Comparison of ENCODE assay signal across 8 cellular contexts in the genomic region with DNA sequence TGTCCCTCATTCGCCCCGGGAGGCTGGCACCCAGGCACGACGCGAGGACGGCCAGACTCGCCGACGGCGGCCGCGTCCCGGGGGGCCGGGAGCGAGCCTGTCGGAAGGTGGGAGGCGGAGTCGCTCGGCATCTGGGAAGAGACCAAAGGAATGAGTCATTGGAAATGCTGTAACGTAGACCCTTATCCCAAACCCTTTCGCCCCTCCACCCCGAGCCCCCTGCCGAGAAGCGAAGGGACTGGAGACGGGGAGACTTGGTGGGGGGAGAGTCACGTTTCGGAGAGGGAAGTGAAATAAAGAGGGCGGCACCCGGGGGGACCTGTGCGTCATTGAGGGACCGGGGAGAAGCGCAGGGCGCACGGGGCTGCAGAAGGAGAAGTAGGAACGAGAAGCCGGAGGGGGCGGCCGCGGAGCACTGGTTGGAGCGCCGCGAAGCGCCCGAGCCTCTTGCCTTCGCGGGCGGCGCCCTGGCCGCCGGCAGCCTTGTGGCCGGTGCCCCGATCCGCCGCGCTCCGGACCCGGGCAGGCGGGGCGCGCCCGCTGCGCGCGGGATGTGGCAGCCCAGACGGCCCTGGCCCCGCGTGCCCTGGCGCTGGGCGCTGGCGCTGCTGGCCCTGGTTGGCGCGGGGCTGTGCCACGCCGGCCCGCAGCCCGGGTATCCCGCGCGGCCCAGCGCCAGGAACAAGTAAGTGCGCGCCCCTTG. TPM values are rescaled to one million over a fixed set of nuclear protein-coding genes. Genes with fewer than 3 reads are reported as not detected.
A peak's percentile ranks its signal among the peaks of the same experiment; 100 is the strongest.
DNase-seq lines count a peak whose midpoint lies in the region; ATAC-seq and TF ChIP-seq lines count a peak whose summit lies in the region.

TSS of gene EMILIN2 (plus strand) at position 369 of the 703 bp plus-strand sequence. CDS start at position 552, 183 bp downstream.

- H3K4me3 ChIP-seq in WI38 (ENCODE audit: low read depth, low read length): peak within 1 kb of the TSS; percentile 61
- peak within 1 kb of the TSS; percentile 50 to 54 for H3K4me3 ChIP-seq in duodenal mucosa (ENCODE audit: low read depth in 1 of 2, low read length in 2 of 2)
- peak within 1 kb of the TSS; percentile 54 to 80 for H3K4me3 ChIP-seq in mesenchymal stem cell (ENCODE audit: insufficient read depth in 1 of 2, low read depth in 1 of 2, low read length in 2 of 2)
- peak within 1 kb of the TSS; percentile 46 to 61 (median 50) for H3K4me3 ChIP-seq in stomach

- no peak within 1 kb of the TSS for H4K8ac ChIP-seq in mesenchymal stem cell (ENCODE audit: low read length)

- no peak within 1 kb of the TSS for H3K4ac ChIP-seq in mesenchymal stem cell (ENCODE audit: low read depth in 1 of 2, low read length in 2 of 2)

- no peaks in the 10 kb centered on the region for H3K79me1 ChIP-seq in mesenchymal stem cell (replicated peaks; ENCODE audit: low read length, poor library complexity, severe bottlenecking)

- peak within 1 kb of the TSS; percentile 96 for H3K4me2 ChIP-seq in mesenchymal stem cell (ENCODE audit: low read length, poor library complexity, severe bottlenecking)

- H3K27me3 ChIP-seq in duodenal mucosa (ENCODE audit: control insufficient read depth in 1 of 2, insufficient read depth in 2 of 2, low read length in 2 of 2) (peaks cover 38 to 42% of the 10 kb centered on the region in 2 donors), mesenchymal stem cell (ENCODE audit: control insufficient read depth in 1 of 2, insufficient read depth in 1 of 2, low read length in 2 of 2) (peaks cover 0 to 43% of the 10 kb centered on the region in 2 experiments), stomach (peaks cover 4 to 72% (median 35%) of the 10 kb centered on the region in 3 donors)

- H2BK12ac ChIP-seq in mesenchymal stem cell (ENCODE audit: low read length in 2 of 2): peak within 1 kb of the TSS in 1 of 2 experiments; percentile 26

- no peak within 1 kb of the TSS for H4K91ac ChIP-seq in mesenchymal stem cell (ENCODE audit: low read length)

- WGBS in mesenchymal stem cell: 1% methylated on average over 48 of the region's 82 CpGs
- 1 to 2% (median 1%) methylated on average over 50 to 82 of the region's 82 CpGs for WGBS in stomach, 5 donors

- DNase-seq in EH (ENCODE audit: low read depth): peak; percentile 78
- peak; percentile 57 for DNase-seq in mesenchymal stem cell
- DNase-seq in stomach: peak; percentile 55
- no peak for DNase-seq in NCI-H1694 (lab: John Stamatoyannopoulos, UW)

- ATAC-seq in HG02759 (IDR thresholded peaks at IDR 0.05; ENCODE audit: unreplicated experiment) (peak; percentile 60), HG03460 (IDR thresholded peaks at IDR 0.05; ENCODE audit: unreplicated experiment) (no peak)

- H3K36me3 ChIP-seq in duodenal mucosa (ENCODE audit: control insufficient read depth in 1 of 2, insufficient read depth in 2 of 2, low read length in 2 of 2) (no peaks in the 10 kb centered on the region), mesenchymal stem cell (ENCODE audit: control insufficient read depth in 1 of 2, insufficient read depth in 2 of 2, low read depth in 1 of 2, low read length in 2 of 2) (no peaks in the 10 kb centered on the region), stomach (no peaks in the 10 kb centered on the region)

- no peak for TF ChIP-seq POLR2A in stomach (IDR thresholded peaks at IDR 0.05)

- no peak within 1 kb of the TSS for H3K14ac ChIP-seq in mesenchymal stem cell (ENCODE audit: low read length in 2 of 2)

- H3K9ac ChIP-seq in duodenal mucosa (ENCODE audit: low read depth in 1 of 2, low read length in 2 of 2): no peak within 1 kb of the TSS
- peak within 1 kb of the TSS; percentile 85 for H3K9ac ChIP-seq in mesenchymal stem cell (ENCODE audit: low read length)

- no peaks in the 10 kb centered on the region for H3K9me3 ChIP-seq in duodenal mucosa (ENCODE audit: control insufficient read depth in 1 of 2, low read length in 2 of 2)
- no peaks in the 10 kb centered on the region for H3K9me3 ChIP-seq in mesenchymal stem cell (ENCODE audit: control insufficient read depth, low read length)
- no peaks in the 10 kb centered on the region for H3K9me3 ChIP-seq in stomach

- TF ChIP-seq CTCF in WI38 (IDR thresholded peaks at IDR 0.05; ENCODE audit: low read depth, low read length) (no peak), stomach (IDR thresholded peaks at IDR 0.05) (no peak)

- H2AK5ac ChIP-seq in mesenchymal stem cell (ENCODE audit: low read length, severe bottlenecking): no peak within 1 kb of the TSS

- intact Hi-C loops in stomach (cut with DNase I; ENCODE audit: low total_unique reads): no loop called here

- no peak for TF ChIP-seq EP300 in stomach (IDR thresholded peaks at IDR 0.05)

- H3K23ac ChIP-seq in mesenchymal stem cell (ENCODE audit: low read length in 2 of 2): no peak within 1 kb of the TSS

- H3K4me1 ChIP-seq in duodenal mucosa (ENCODE audit: control insufficient read depth in 1 of 2, insufficient read depth in 2 of 2, low read length in 2 of 2) (peaks cover 5 to 11% of the 10 kb centered on the region in 2 donors), mesenchymal stem cell (ENCODE audit: control insufficient read depth, insufficient read depth, low read depth, low read length) (peaks cover 18% of the 10 kb centered on the region), stomach (peaks cover 19 to 34% (median 24%) of the 10 kb centered on the region in 4 donors)

- peak within 1 kb of the TSS; percentile 58 for H2AFZ ChIP-seq in mesenchymal stem cell (ENCODE audit: low read depth, low read length)

- no peak within 1 kb of the TSS for H2BK5ac ChIP-seq in mesenchymal stem cell (ENCODE audit: low read depth, low read length, poor library complexity, severe bottlenecking)

- H2BK120ac ChIP-seq in mesenchymal stem cell (ENCODE audit: low read depth, low read length): no peak within 1 kb of the TSS

- H2BK15ac ChIP-seq in mesenchymal stem cell (ENCODE audit: low read depth, poor library complexity, severe bottlenecking): no peak within 1 kb of the TSS

- H3K18ac ChIP-seq in mesenchymal stem cell (ENCODE audit: low read depth in 1 of 2, low read length in 2 of 2): no peak within 1 kb of the TSS

- no peak within 1 kb of the TSS for H3K27ac ChIP-seq in duodenal mucosa (ENCODE audit: low read depth, low read length)
- no peak within 1 kb of the TSS for H3K27ac ChIP-seq in mesenchymal stem cell (ENCODE audit: low read length, poor library complexity, severe bottlenecking)
- peak within 1 kb of the TSS; percentile 3 to 82 (median 71) for H3K27ac ChIP-seq in stomach

RNA-seq across cellular contexts. Expression of gene EMILIN2, which starts in this region (rescaled TPM):
- polyA plus RNA-seq in mesenchymal stem cell (2013, experiment 1 of 2): 3.7 TPM
- polyA plus RNA-seq in mesenchymal stem cell (2013, experiment 2 of 2): 3.5 TPM
- 100 to 1,000 TPM in 1 of 5 donors, 10 to 100 TPM in 1, 1 to 10 TPM in 3; 5.2 to 120 (median 8.8) TPM for total RNA-seq in stomach
- 1 to 10 TPM; 2.0 to 4.3 (median 3.9) TPM for polyA plus RNA-seq in stomach

Comparison
In these comparisons a context has a peak if more than half of its experiments do, and no peak if none do; other contexts are left out.
1. H3K27ac ChIP-seq: peak in stomach (5 of 5); none in duodenal mucosa (single experiment) and mesenchymal stem cell (single experiment).
2. Peak in every context shown above with its lines, with median percentiles within 50 percentile points of each other: H3K4me3 ChIP-seq.